In genomic region chr4:73308286-73308685, GRCh38 we compare ENCODE assay signal across 8 cellular contexts. TPM values are rescaled to one million over a fixed set of nuclear protein-coding genes. Genes with fewer than 3 reads are reported as not detected.
DNase-seq lines count a peak whose midpoint lies in the region; ATAC-seq, FAIRE-seq and TF ChIP-seq lines count a peak whose summit lies in the region.

No MANE protein-coding gene starts in this region.

- FAIRE-seq in GM12891 (lab: Jason Lieb, UNC): peak; percentile 75

- no peak overlapping the region for H3K9ac ChIP-seq in MM.1S (ENCODE audit: low read length)

- ATAC-seq in omental fat pad (ENCODE audit: low FRiP score): no peak

- H3K9me2 ChIP-seq in MM.1S (replicated peaks; ENCODE audit: insufficient read depth, low read length): no peaks in the 10 kb centered on the region

- H3K27me3 ChIP-seq in MM.1S (replicated peaks; ENCODE audit: insufficient read depth, low read length) (no peaks in the 10 kb centered on the region), osteoblast (ENCODE audit: insufficient read depth, low read length) (no peaks in the 10 kb centered on the region)

- TF ChIP-seq POLR2A in GM12891 (IDR thresholded peaks at IDR 0.05; ENCODE audit: low read depth, low read length): no peak

- H3K9me3 ChIP-seq in MM.1S (replicated peaks; ENCODE audit: insufficient read depth, low read length): no peaks in the 10 kb centered on the region
- no peaks in the 10 kb centered on the region for H3K9me3 ChIP-seq in osteoblast (ENCODE audit: low read depth, low read length)

- H3K27ac ChIP-seq in MM.1S (ENCODE audit: low read length) (no peak overlapping the region), osteoblast (ENCODE audit: low read depth, low read length) (peak overlapping the region; percentile 45)

- H3K4me3 ChIP-seq in MM.1S (ENCODE audit: low read length) (no peak overlapping the region), osteoblast (ENCODE audit: insufficient read depth, low read length) (no peak overlapping the region)

- TF ChIP-seq CTCF in MM.1S (IDR thresholded peaks at IDR 0.05; ENCODE audit: low read length) (peak; percentile 44), osteoblast (IDR thresholded peaks at IDR 0.05; ENCODE audit: extremely low read depth, low read depth, low read length) (peak; percentile 49), omental fat pad (IDR thresholded peaks at IDR 0.05) (no peak)

- no peak overlapping the region for H2AFZ ChIP-seq in MM.1S (ENCODE audit: low read length)
- H2AFZ ChIP-seq in osteoblast (ENCODE audit: low read length): peak overlapping the region; percentile 47

- H3F3A ChIP-seq in MM.1S (ENCODE audit: insufficient read depth, low read length): no peaks in the 10 kb centered on the region

- DNase-seq in GM12891 (ENCODE audit: insufficient read length, low spot score) (no peak), MM.1S (peak; percentile 21), amniotic epithelial cell (ENCODE audit: low read depth) (peak; percentile 61), osteoblast (ENCODE audit: insufficient read length, low spot score, missing footprints) (no peak), NCI-H524 (lab: John Stamatoyannopoulos, UW) (no peak), omental fat pad (ENCODE audit: low spot score) (no peak), cerebellar nuclear complex (lab: John Stamatoyannopoulos, UW) (no peak), germinal center (ENCODE audit: low spot score) (no peak)

- H3K36me3 ChIP-seq in MM.1S (replicated peaks; ENCODE audit: insufficient read depth, low read length) (no peaks in the 10 kb centered on the region), osteoblast (ENCODE audit: insufficient read depth, low read length) (no peaks in the 10 kb centered on the region)

- H3K4me1 ChIP-seq in MM.1S (ENCODE audit: low read length): no peaks in the 10 kb centered on the region
- peaks cover 22% of the 10 kb centered on the region for H3K4me1 ChIP-seq in osteoblast (ENCODE audit: insufficient read depth, low read length)

- no peak overlapping the region for H3K4me2 ChIP-seq in MM.1S (ENCODE audit: low read depth, low read length)
- H3K4me2 ChIP-seq in osteoblast (ENCODE audit: insufficient read depth, low read length): peak overlapping the region; percentile 39

- H4K20me1 ChIP-seq in MM.1S (ENCODE audit: insufficient read depth, low read length) (no peaks in the 10 kb centered on the region), osteoblast (ENCODE audit: insufficient read depth, low read length) (no peaks in the 10 kb centered on the region)

- H3K79me2 ChIP-seq in MM.1S (ENCODE audit: low read length) (no peaks in the 10 kb centered on the region), osteoblast (ENCODE audit: insufficient read depth, low read length) (no peaks in the 10 kb centered on the region)

TF ChIP-seq in GM12891, 5 proteins besides CTCF, POLR2A, EP300 and RAD21:
- TF ChIP-seq PAX5 (IDR thresholded peaks at IDR 0.05; ENCODE audit: insufficient read depth, low read length, severe bottlenecking) (no peak), SPI1 (IDR thresholded peaks at IDR 0.05; ENCODE audit: low read depth, low read length) (peak; percentile 56; the same call in 1 of the 2 replicates)

RNA-seq across cellular contexts. Expression of gene ANKRD17, which starts 49.7 kb away (rescaled TPM):
- polyA plus RNA-seq in GM12891 (2012; ENCODE audit: low read depth, missing spikeins): 18.2 TPM
- total RNA-seq in osteoblast (49.9 and 53.0 TPM in 2 replicates), omental fat pad (10 to 100 TPM; 56.2 to 80.2 (median 60.2) TPM)

Comparison
In these comparisons a context has a peak if more than half of its experiments do, and no peak if none do; other contexts are left out.
1. DNase-seq: peak in MM.1S (single experiment) and amniotic epithelial cell (single experiment); none in GM12891 (single experiment), osteoblast (single experiment), NCI-H524 (0 of 2), omental fat pad (single experiment), cerebellar nuclear complex (0 of 2) and germinal center (single experiment).
2. CTCF ChIP-seq: peak in MM.1S (single experiment) and osteoblast (single experiment); none in omental fat pad (0 of 3).